Comparison of ENCODE assay signal across 8 cellular contexts in the genomic region with DNA sequence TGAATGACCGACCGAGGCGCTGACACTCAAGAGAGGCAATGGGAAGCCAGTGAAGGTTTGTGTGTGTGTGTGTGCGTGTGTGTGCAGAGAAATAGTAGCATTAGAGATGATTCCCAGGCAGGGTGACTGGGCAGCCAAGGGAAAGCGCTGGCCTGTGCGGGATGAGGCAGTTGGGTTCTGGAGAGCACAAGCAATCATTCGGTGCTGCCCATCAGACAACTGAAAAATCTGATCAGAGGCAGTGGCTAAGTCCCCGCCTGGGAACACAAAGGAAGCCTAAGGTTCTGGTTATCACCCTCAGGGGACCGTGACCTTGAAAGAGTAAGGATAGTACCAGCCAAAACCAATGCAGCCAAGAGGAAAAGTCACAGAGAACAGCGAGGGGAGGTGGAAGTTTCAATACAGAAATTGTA. TPM values are rescaled to one million over a fixed set of nuclear protein-coding genes. Genes with fewer than 3 reads are reported as not detected.
A peak's percentile ranks its signal among the peaks of the same experiment; 100 is the strongest.
DNase-seq lines count a peak whose midpoint lies in the region; ATAC-seq, FAIRE-seq and TF ChIP-seq lines count a peak whose summit lies in the region.

No MANE protein-coding gene starts in this region.

- peaks cover 3% of the 10 kb centered on the region for H3K36me3 Mint-ChIP-seq in activated CD4-positive, alpha-beta T cell treated with anti-CD3 and anti-CD28 coated beads, Interleukin-2, amount 10 ng/mL, durations not matched to agents 24 days and 14 days (ENCODE audit: low read depth)
- H3K36me3 Mint-ChIP-seq in activated naive CD8-positive, alpha-beta T cell treated with anti-CD3 and anti-CD28 coated beads, Interleukin-2, amount 50 U/mL, for 24 hours (ENCODE audit: low read depth), result peaks cover 5% of the 10 kb centered on the region

- TF ChIP-seq POLR2A in HepG2 (IDR thresholded peaks at IDR 0.05; ENCODE audit: insufficient read depth in 1 of 2, low read depth in 2 of 2, low read length in 2 of 2), result no peak

- H3K27me3 ChIP-seq in HepG2 (ENCODE audit: control insufficient read depth in 1 of 2, insufficient read depth in 2 of 2, low read length in 2 of 2) (no peaks in the 10 kb centered on the region), thymus (ENCODE audit: control insufficient read depth, insufficient read depth) (no peaks in the 10 kb centered on the region)

- peaks cover 0 to under 1% of the 10 kb centered on the region in 2 experiments; a peak in 1 of 5 replicates for H3K36me3 ChIP-seq in HepG2 (replicated peaks in 1 of 2; ENCODE audit: control insufficient read depth in 1 of 2, insufficient read depth in 2 of 2, low read length in 2 of 2)
- H3K36me3 ChIP-seq in thymus (ENCODE audit: control insufficient read depth, insufficient read depth), result no peaks in the 10 kb centered on the region

- H3K4me3 Mint-ChIP-seq in activated CD4-positive, alpha-beta T cell treated with anti-CD3 and anti-CD28 coated beads, Interleukin-2, amount 10 ng/mL, durations not matched to agents 24 days and 14 days, result peak overlapping the region; percentile 88
- peak overlapping the region; percentile 86 for H3K4me3 Mint-ChIP-seq in activated naive CD8-positive, alpha-beta T cell treated with anti-CD3 and anti-CD28 coated beads, Interleukin-2, amount 50 U/mL, for 24 hours

- peak; percentile 62 for DNase-seq in activated CD4-positive, alpha-beta T cell treated with anti-CD3 and anti-CD28 coated beads, Interleukin-2, amount 10 ng/mL, durations not matched to agents 24 days and 14 days
- DNase-seq in activated CD4-positive, alpha-beta T cell treated with anti-CD3 and anti-CD28 coated beads, Interleukin-2, amount 50 U/mL, for 4 hours, result no peak
- DNase-seq in activated naive CD8-positive, alpha-beta T cell treated with anti-CD3 and anti-CD28 coated beads, Interleukin-2, amount 50 U/mL, for 24 hours, result no peak
- DNase-seq in HepG2 (ENCODE audit: low spot score) (no peak), NCI-H1417 (lab: John Stamatoyannopoulos, UW) (no peak), NCI-H510A treated with DMSO at 0.1 percent for 48 hours (lab: John Stamatoyannopoulos, UW) (no peak), NCI-H2029 treated with DMSO at 0.1 percent for 48 hours (lab: John Stamatoyannopoulos, UW) (no peak)

- H3K79me2 ChIP-seq in HepG2 (ENCODE audit: insufficient read depth, low read length), result peaks cover 30% of the 10 kb centered on the region

- no peak for TF ChIP-seq CTCF in HepG2 (CRISPR knock-in tag; IDR thresholded peaks at IDR 0.05)

- no peak for TF ChIP-seq RAD21 in HepG2 (CRISPR knock-in tag; IDR thresholded peaks at IDR 0.05)

- H3K27ac ChIP-seq in HepG2 (ENCODE audit: extremely low read length, insufficient read depth, low read length) (peak overlapping the region; percentile 92), thymus (ENCODE audit: low read depth) (peak overlapping the region; percentile 96)

- POLR2A ChIA-PET in HepG2 (lab: Yijun Ruan, JAX), result interaction anchor here (0.8 to 1.3 kb wide), 9 partner anchors 11 to 863 kb away, joined by 3 to 53 read pairs (median 11); a partner anchor contains a TSS

- H4K20me1 ChIP-seq in HepG2 (ENCODE audit: insufficient read depth, low read length), result peaks cover 6% of the 10 kb centered on the region; the same call in 1 of the 2 replicates

- H3K9me3 ChIP-seq in HepG2 (ENCODE audit: low read length), result no peaks in the 10 kb centered on the region
- H3K9me3 ChIP-seq in thymus (ENCODE audit: control insufficient read depth), result no peaks in the 10 kb centered on the region

- H3K4me1 ChIP-seq in HepG2 (ENCODE audit: insufficient read depth, low read length) (peaks cover 45% of the 10 kb centered on the region), thymus (ENCODE audit: control insufficient read depth, insufficient read depth, low read length) (peaks cover 38% of the 10 kb centered on the region)

- FAIRE-seq in HepG2 (lab: Jason Lieb, UNC), result no peak

- no TSS peak for BruUV-seq in HepG2 (replicated peaks; lab: Mats Ljungman, UMichigan)

- intact Hi-C loops in activated CD4-positive, alpha-beta T cell treated with anti-CD3 and anti-CD28 coated beads, Interleukin-2, amount 10 ng/mL, durations not matched to agents 24 days and 14 days (cut with micrococcal nuclease), result loop anchor here (1.0 kb wide), 1 partner anchor 14 kb away; no protein-coding TSS in a partner anchor
- intact Hi-C loops in HepG2 (cut with micrococcal nuclease; ENCODE audit: unreplicated experiment), result loop anchor here (5.0 kb wide), 3 partner anchors 39 to 124 kb away; no protein-coding TSS in a partner anchor

- peak overlapping the region; percentile 64 for H3K9ac ChIP-seq in HepG2 (ENCODE audit: insufficient read depth, low read depth, low read length)

- H3K4me2 ChIP-seq in HepG2 (ENCODE audit: low read depth, low read length), result peak overlapping the region; percentile 87

- peak overlapping the region; percentile 95 for H3K27ac Mint-ChIP-seq in activated CD4-positive, alpha-beta T cell treated with anti-CD3 and anti-CD28 coated beads, Interleukin-2, amount 10 ng/mL, durations not matched to agents 24 days and 14 days
- peak overlapping the region; percentile 82 for H3K27ac Mint-ChIP-seq in activated naive CD8-positive, alpha-beta T cell treated with anti-CD3 and anti-CD28 coated beads, Interleukin-2, amount 50 U/mL, for 24 hours

- H3K9me3 Mint-ChIP-seq in activated CD4-positive, alpha-beta T cell treated with anti-CD3 and anti-CD28 coated beads, Interleukin-2, amount 10 ng/mL, durations not matched to agents 24 days and 14 days, result no peaks in the 10 kb centered on the region
- H3K9me3 Mint-ChIP-seq in activated naive CD8-positive, alpha-beta T cell treated with anti-CD3 and anti-CD28 coated beads, Interleukin-2, amount 50 U/mL, for 24 hours, result no peaks in the 10 kb centered on the region

- CTCF ChIA-PET in HepG2 (lab: Yijun Ruan, JAX; ENCODE audit: low intra/inter-chr PET ratio, low total read pairs), result no interaction called here

- in situ Hi-C loops in HepG2 (cut with HindIII; ENCODE audit: extremely low pct_ligation_motif_present, low pct_unique_long_range_greater_than_20kb), result no loop called here

- H2AFZ ChIP-seq in HepG2 (ENCODE audit: low read length), result peak overlapping the region; percentile 79

- TF ChIP-seq EP300 in HepG2 (IDR thresholded peaks at IDR 0.05; ENCODE audit: low read depth in 2 of 2, low read length in 2 of 2) (no peak), HepG2 (CRISPR knock-in tag; IDR thresholded peaks at IDR 0.05; ENCODE audit: borderline replicate concordance) (no peak)

- no peak for ATAC-seq in activated naive CD8-positive, alpha-beta T cell treated with anti-CD3 and anti-CD28 coated beads, Interleukin-2, amount 50 U/mL, for 24 hours
- no peak for ATAC-seq in HepG2

- H3K27me3 Mint-ChIP-seq in activated CD4-positive, alpha-beta T cell treated with anti-CD3 and anti-CD28 coated beads, Interleukin-2, amount 10 ng/mL, durations not matched to agents 24 days and 14 days, result no peaks in the 10 kb centered on the region
- H3K27me3 Mint-ChIP-seq in activated naive CD8-positive, alpha-beta T cell treated with anti-CD3 and anti-CD28 coated beads, Interleukin-2, amount 50 U/mL, for 24 hours, result peaks cover 2% of the 10 kb centered on the region

- 96% methylated on average over 10 of the region's 10 CpGs for WGBS in HepG2 (ENCODE audit: low lambda C conversion rate)
- WGBS in thymus, result 96% methylated on average over 10 of the region's 10 CpGs

- H3K4me1 Mint-ChIP-seq in activated CD4-positive, alpha-beta T cell treated with anti-CD3 and anti-CD28 coated beads, Interleukin-2, amount 10 ng/mL, durations not matched to agents 24 days and 14 days, result peaks cover 62% of the 10 kb centered on the region
- peaks cover 74% of the 10 kb centered on the region for H3K4me1 Mint-ChIP-seq in activated naive CD8-positive, alpha-beta T cell treated with anti-CD3 and anti-CD28 coated beads, Interleukin-2, amount 50 U/mL, for 24 hours

- H3K4me3 ChIP-seq in HepG2 (replicated peaks in 1 of 3; ENCODE audit: insufficient read depth in 1 of 3, low read depth in 2 of 3, low read length in 3 of 3) (0 out of 6 replicates have a peak overlapping the region, but pooled peaks of 1 of the 3 experiments have one; percentile 60), thymus (ENCODE audit: low read length) (peak overlapping the region; percentile 92)

RNA-seq across cellular contexts. Expression of a gene that starts 0.9 kb away (rescaled TPM):
- total RNA-seq in activated CD4-positive, alpha-beta T cell treated with anti-CD3 and anti-CD28 coated beads, Interleukin-2, amount 10 ng/mL, durations not matched to agents 24 days and 14 days, result 45.2 and 53.6 TPM in 2 replicates
- 56.2 and 92.8 TPM in 2 replicates for total RNA-seq in HepG2 (2016; rRNA removed; fragmentation: Illumina TruSeq; extraction: Trizol)
- 16.2 and 22.3 TPM in 2 replicates for total RNA-seq in HepG2 (2016; cell fraction: cytosol; rRNA removed; fragmentation: Illumina TruSeq; extraction: Trizol; ENCODE audit: low read depth)
- 63.2 and 84.9 TPM in 2 replicates for total RNA-seq in HepG2 (2016; cell fraction: insoluble cytoplasmic fraction; rRNA removed; fragmentation: Illumina TruSeq; extraction: Trizol)
- total RNA-seq in HepG2 (2016; cell fraction: membrane; rRNA removed; fragmentation: Illumina TruSeq; extraction: Trizol), result 12.3 and 13.7 TPM in 2 replicates
- 30.6 and 42.1 TPM in 2 replicates for total RNA-seq in HepG2 (2016; cell fraction: nucleus; rRNA removed; fragmentation: Illumina TruSeq; extraction: Trizol)
- 22.4 and 22.8 TPM in 2 replicates for polyA plus RNA-seq in HepG2 (2011; rRNA removed)
- polyA plus RNA-seq in HepG2 (2011; cell fraction: cytosol; rRNA removed), result 7.6 and 12.9 TPM in 2 replicates
- polyA plus RNA-seq in HepG2 (2011; cell fraction: nucleus; rRNA removed), result 8.4 and 13.8 TPM in 2 replicates
- polyA plus RNA-seq in HepG2 (2012), result 50.1 and 77.6 TPM in 2 replicates
- polyA plus RNA-seq in HepG2 (2016; cell fraction: cytosol; fragmentation: Illumina TruSeq; extraction: Trizol; ENCODE audit: low read depth), result 2.7 and 4.0 TPM in 2 replicates
- polyA plus RNA-seq in HepG2 (2016; cell fraction: insoluble cytoplasmic fraction; fragmentation: Illumina TruSeq; extraction: Trizol; ENCODE audit: low read depth), result 112 and 113 TPM in 2 replicates
- polyA plus RNA-seq in HepG2 (2016; cell fraction: membrane; fragmentation: Illumina TruSeq; extraction: Trizol; ENCODE audit: low read depth), result 9.3 and 9.7 TPM in 2 replicates
- polyA plus RNA-seq in HepG2 (2016; cell fraction: nucleus; fragmentation: Illumina TruSeq; extraction: Trizol; ENCODE audit: insufficient read depth, low read depth), result 58.0 and 60.5 TPM in 2 replicates
- 3.8 and 12.7 TPM in 2 replicates for polyA minus RNA-seq in HepG2 (2011; rRNA and poly(A)+ RNA removed; ENCODE audit: low replicate concordance)
- 19.9 and 36.2 TPM in 2 replicates for polyA minus RNA-seq in HepG2 (2011; cell fraction: cytosol; rRNA and poly(A)+ RNA removed)
- 50.6 and 51.0 TPM in 2 replicates for polyA minus RNA-seq in HepG2 (2011; cell fraction: nucleus; rRNA and poly(A)+ RNA removed)
- polyA plus RNA-seq in thymus, result 260 TPM

RNA-seq across cellular contexts. Expression of a gene that starts 48.2 kb away (rescaled TPM):
- 26.3 and 31.1 TPM in 2 replicates for total RNA-seq in activated CD4-positive, alpha-beta T cell treated with anti-CD3 and anti-CD28 coated beads, Interleukin-2, amount 10 ng/mL, durations not matched to agents 24 days and 14 days
- total RNA-seq in HepG2 (2016; rRNA removed; fragmentation: Illumina TruSeq; extraction: Trizol), result 24.1 and 28.9 TPM in 2 replicates
- total RNA-seq in HepG2 (2016; cell fraction: cytosol; rRNA removed; fragmentation: Illumina TruSeq; extraction: Trizol; ENCODE audit: low read depth), result 17.3 and 20.0 TPM in 2 replicates
- total RNA-seq in HepG2 (2016; cell fraction: insoluble cytoplasmic fraction; rRNA removed; fragmentation: Illumina TruSeq; extraction: Trizol), result 19.7 and 29.5 TPM in 2 replicates
- 32.7 and 33.9 TPM in 2 replicates for total RNA-seq in HepG2 (2016; cell fraction: membrane; rRNA removed; fragmentation: Illumina TruSeq; extraction: Trizol)
- total RNA-seq in HepG2 (2016; cell fraction: nucleus; rRNA removed; fragmentation: Illumina TruSeq; extraction: Trizol), result 16.5 and 17.2 TPM in 2 replicates
- polyA plus RNA-seq in HepG2 (2011; rRNA removed) (12.2 and 18.3 TPM in 2 replicates), thymus (43.4 TPM)
- 5.5 and 7.5 TPM in 2 replicates for polyA plus RNA-seq in HepG2 (2011; cell fraction: cytosol; rRNA removed)
- polyA plus RNA-seq in HepG2 (2011; cell fraction: nucleus; rRNA removed), result 12.1 and 13.9 TPM in 2 replicates
- polyA plus RNA-seq in HepG2 (2012), result 19.6 and 27.5 TPM in 2 replicates
- polyA plus RNA-seq in HepG2 (2016; cell fraction: cytosol; fragmentation: Illumina TruSeq; extraction: Trizol; ENCODE audit: low read depth), result 21.3 and 22.3 TPM in 2 replicates
- 30.5 and 34.8 TPM in 2 replicates for polyA plus RNA-seq in HepG2 (2016; cell fraction: insoluble cytoplasmic fraction; fragmentation: Illumina TruSeq; extraction: Trizol; ENCODE audit: low read depth)
- 27.9 and 29.7 TPM in 2 replicates for polyA plus RNA-seq in HepG2 (2016; cell fraction: membrane; fragmentation: Illumina TruSeq; extraction: Trizol; ENCODE audit: low read depth)
- 21.6 and 32.5 TPM in 2 replicates for polyA plus RNA-seq in HepG2 (2016; cell fraction: nucleus; fragmentation: Illumina TruSeq; extraction: Trizol; ENCODE audit: insufficient read depth, low read depth)
- polyA minus RNA-seq in HepG2 (2011; rRNA and poly(A)+ RNA removed; ENCODE audit: low replicate concordance), result 3.9 and 7.4 TPM in 2 replicates
- polyA minus RNA-seq in HepG2 (2011; cell fraction: cytosol; rRNA and poly(A)+ RNA removed), result 6.7 and 7.0 TPM in 2 replicates
- polyA minus RNA-seq in HepG2 (2011; cell fraction: nucleus; rRNA and poly(A)+ RNA removed), result 30.1 and 40.0 TPM in 2 replicates

RNA-seq across cellular contexts. Expression of a gene that starts 48.6 kb away (rescaled TPM):
- 38.3 and 41.8 TPM in 2 replicates for total RNA-seq in activated CD4-positive, alpha-beta T cell treated with anti-CD3 and anti-CD28 coated beads, Interleukin-2, amount 10 ng/mL, durations not matched to agents 24 days and 14 days
- total RNA-seq in HepG2 (2016; rRNA removed; fragmentation: Illumina TruSeq; extraction: Trizol), result 25.5 and 44.4 TPM in 2 replicates
- 33.4 and 34.4 TPM in 2 replicates for total RNA-seq in HepG2 (2016; cell fraction: cytosol; rRNA removed; fragmentation: Illumina TruSeq; extraction: Trizol; ENCODE audit: low read depth)
- 24.6 and 39.6 TPM in 2 replicates for total RNA-seq in HepG2 (2016; cell fraction: insoluble cytoplasmic fraction; rRNA removed; fragmentation: Illumina TruSeq; extraction: Trizol)
- 39.5 and 52.4 TPM in 2 replicates for total RNA-seq in HepG2 (2016; cell fraction: membrane; rRNA removed; fragmentation: Illumina TruSeq; extraction: Trizol)
- 23.1 and 27.2 TPM in 2 replicates for total RNA-seq in HepG2 (2016; cell fraction: nucleus; rRNA removed; fragmentation: Illumina TruSeq; extraction: Trizol)
- polyA plus RNA-seq in HepG2 (2011; rRNA removed), result 8.0 and 8.6 TPM in 2 replicates
- 3.7 and 6.8 TPM in 2 replicates for polyA plus RNA-seq in HepG2 (2011; cell fraction: cytosol; rRNA removed)
- polyA plus RNA-seq in HepG2 (2011; cell fraction: nucleus; rRNA removed), result 2.9 and 3.6 TPM in 2 replicates
- polyA plus RNA-seq in HepG2 (2012), result 11.5 and 12.7 TPM in 2 replicates
- polyA plus RNA-seq in HepG2 (2016; cell fraction: cytosol; fragmentation: Illumina TruSeq; extraction: Trizol; ENCODE audit: low read depth), result 2.5 and 2.6 TPM in 2 replicates
- 27.0 and 31.6 TPM in 2 replicates for polyA plus RNA-seq in HepG2 (2016; cell fraction: insoluble cytoplasmic fraction; fragmentation: Illumina TruSeq; extraction: Trizol; ENCODE audit: low read depth)
- 10.5 and 11.0 TPM in 2 replicates for polyA plus RNA-seq in HepG2 (2016; cell fraction: membrane; fragmentation: Illumina TruSeq; extraction: Trizol; ENCODE audit: low read depth)
- 13.1 and 13.4 TPM in 2 replicates for polyA plus RNA-seq in HepG2 (2016; cell fraction: nucleus; fragmentation: Illumina TruSeq; extraction: Trizol; ENCODE audit: insufficient read depth, low read depth)
- 8.5 and 16.0 TPM in 2 replicates for polyA minus RNA-seq in HepG2 (2011; rRNA and poly(A)+ RNA removed; ENCODE audit: low replicate concordance)
- 17.3 and 24.5 TPM in 2 replicates for polyA minus RNA-seq in HepG2 (2011; cell fraction: cytosol; rRNA and poly(A)+ RNA removed)
- polyA minus RNA-seq in HepG2 (2011; cell fraction: nucleus; rRNA and poly(A)+ RNA removed), result 56.1 and 58.2 TPM in 2 replicates
- 31.0 TPM for polyA plus RNA-seq in thymus
